20 cellular contexts compared by ENCODE assay signal in genomic region chr21:23743821-23744220, GRCh38.
"Had no signal": no experiment of that assay in that cellular context is flagged by ENCODE, and none has a peak within 500 bp of the region (broad histone marks: within the 10 kb centered on the region; RNA-seq: fewer than 3 reads in every experiment).

No MANE protein-coding gene starts in this region.

- H3K4me3 ChIP-seq: lower lobe of right lung, prostate gland, right atrium auricular region, smooth muscle cell, suprapubic skin, transverse colon, upper lobe of right lung, uterus had no signal

- H3K27ac Mint-ChIP-seq: effector memory CD8-positive, alpha-beta T cell; naive thymus-derived CD8-positive, alpha-beta T cell; nephron progenitor cell; stimulated activated naive CD8-positive, alpha-beta T cell treated with anti-CD3 and anti-CD28 coated beads, Interleukin-15, amount 100 ng/mL, for 72 hours had no signal

- H3K27me3 Mint-ChIP-seq: effector memory CD8-positive, alpha-beta T cell; stimulated activated naive CD8-positive, alpha-beta T cell treated with anti-CD3 and anti-CD28 coated beads, Interleukin-15, amount 100 ng/mL, for 72 hours had no signal

- H3K4me3 Mint-ChIP-seq: effector memory CD8-positive, alpha-beta T cell; naive thymus-derived CD8-positive, alpha-beta T cell; nephron progenitor cell; stimulated activated naive CD8-positive, alpha-beta T cell treated with anti-CD3 and anti-CD28 coated beads, Interleukin-15, amount 100 ng/mL, for 72 hours had no signal

- ATAC-seq: effector memory CD8-positive, alpha-beta T cell; left ventricle myocardium superior; lower lobe of right lung; naive thymus-derived CD8-positive, alpha-beta T cell; sciatic nerve; stimulated activated naive CD8-positive, alpha-beta T cell treated with anti-CD3 and anti-CD28 coated beads, Interleukin-15, amount 100 ng/mL, for 72 hours; upper lobe of right lung had no signal

- H3K4me1 Mint-ChIP-seq: naive thymus-derived CD8-positive, alpha-beta T cell; nephron progenitor cell; stimulated activated naive CD8-positive, alpha-beta T cell treated with anti-CD3 and anti-CD28 coated beads, Interleukin-15, amount 100 ng/mL, for 72 hours had no signal

- DNase-seq: effector memory CD8-positive, alpha-beta T cell; hypothalamus; left ventricle myocardium superior; lower lobe of right lung; naive thymus-derived CD8-positive, alpha-beta T cell; nephron progenitor cell; stimulated activated CD4-positive, alpha-beta T cell treated with anti-CD3 and anti-CD28 coated beads, Interleukin-12 subunit alpha, Interleukin-12 subunit beta, amount 100 ng/mL, for 4 hours; stimulated activated CD4-positive, alpha-beta T cell treated with anti-CD3 and anti-CD28 coated beads, Interleukin-1b, Interleukin-23, amount 100 ng/mL, for 48 hours; stimulated activated CD4-positive, alpha-beta T cell treated with anti-CD3 and anti-CD28 coated beads, Interleukin-4, amount 100 ng/mL, for 1 hour; stimulated activated CD8-positive, alpha-beta memory T cell treated with anti-CD3 and anti-CD28 coated beads, Interleukin-4, amount 100 ng/mL, for 48 hours; stimulated activated naive CD4-positive, alpha-beta T cell; stimulated activated naive CD8-positive, alpha-beta T cell treated with anti-CD3 and anti-CD28 coated beads, Interleukin-15, amount 100 ng/mL, for 72 hours; transverse colon; upper lobe of right lung; uterus had no signal
